10 cellular contexts compared by ENCODE assay signal in the genomic region with DNA sequence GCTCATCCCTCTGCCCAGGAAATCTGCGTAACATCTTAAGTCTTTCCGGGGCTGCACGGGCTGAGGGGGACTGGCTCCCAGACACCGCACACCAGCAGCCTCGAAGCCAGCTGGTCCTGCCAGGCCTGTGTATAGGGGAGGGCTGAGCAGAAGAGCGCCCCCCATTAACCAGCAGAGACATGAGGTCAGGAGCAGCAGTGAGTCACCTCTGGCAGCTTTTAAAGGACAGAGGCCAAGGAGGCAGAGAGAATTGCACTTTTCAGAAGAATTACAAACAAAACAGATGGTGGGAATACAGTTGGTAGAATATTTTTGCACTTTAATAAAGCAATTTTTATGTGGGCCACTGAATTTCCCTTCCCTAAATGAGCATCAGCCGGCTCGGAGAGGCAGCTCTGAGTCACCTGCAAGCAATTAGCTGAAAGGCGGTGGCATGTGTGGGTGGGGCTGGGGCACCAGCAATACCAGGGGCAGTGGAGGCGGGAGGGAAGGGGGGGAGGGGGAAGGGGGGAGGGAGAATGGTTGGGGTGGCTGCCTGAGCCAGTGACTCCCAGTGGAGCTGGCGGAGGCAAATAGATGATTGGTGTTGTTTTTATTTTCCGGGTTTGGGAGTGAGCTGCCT. TPM values are rescaled to one million over a fixed set of nuclear protein-coding genes. Genes with fewer than 3 reads are reported as not detected.
DNase-seq lines count a peak whose midpoint lies in the region; ATAC-seq and TF ChIP-seq lines count a peak whose summit lies in the region.
"Had no signal": no experiment of that assay in that cellular context is flagged by ENCODE, and none has a peak within 500 bp of the region (broad histone marks: within the 10 kb centered on the region; RNA-seq: fewer than 3 reads in every experiment).

No MANE protein-coding gene starts in this region.

- H4K20me1 ChIP-seq in fibroblast of lung (ENCODE audit: control insufficient read depth, extremely low read depth, insufficient read depth, low read length) (no peaks in the 10 kb centered on the region), MM.1S (ENCODE audit: insufficient read depth, low read length) (no peaks in the 10 kb centered on the region)

- H3K4me3 ChIP-seq in fibroblast of lung (replicated peaks in 1 of 4; ENCODE audit: control extremely low read depth in 1 of 4, insufficient read depth in 1 of 4, low read depth in 3 of 4, low read length in 4 of 4): no peak overlapping the region
- H3K4me3 ChIP-seq in transverse colon: no peak overlapping the region
- no peak overlapping the region for H3K4me3 ChIP-seq in MM.1S (ENCODE audit: low read length)
- no peak overlapping the region for H3K4me3 ChIP-seq in heart right ventricle
- H3K4me3 ChIP-seq: dorsolateral prefrontal cortex had no signal

- H3K36me3 ChIP-seq in fibroblast of lung (ENCODE audit: control insufficient read depth, insufficient read depth, low read length) (no peaks in the 10 kb centered on the region), transverse colon (no peaks in the 10 kb centered on the region), MM.1S (replicated peaks; ENCODE audit: insufficient read depth, low read length) (no peaks in the 10 kb centered on the region), heart right ventricle (no peaks in the 10 kb centered on the region)

- H3K27ac ChIP-seq in fibroblast of lung (ENCODE audit: insufficient read depth, low read length) (no peak overlapping the region), transverse colon (no peak overlapping the region), MM.1S (ENCODE audit: low read length) (no peak overlapping the region), heart right ventricle (no peak overlapping the region)
- H3K27ac ChIP-seq: dorsolateral prefrontal cortex had no signal

- no peaks in the 10 kb centered on the region for H3K36me3 Mint-ChIP-seq in activated naive CD4-positive, alpha-beta T cell treated with anti-CD3 and anti-CD28 coated beads, Interleukin-2, amount 50 U/mL, for 72 hours

- ATAC-seq in activated naive CD4-positive, alpha-beta T cell treated with anti-CD3 and anti-CD28 coated beads, Interleukin-2, amount 50 U/mL, for 72 hours: no peak
- ATAC-seq in heart right ventricle: no peak

- TF ChIP-seq POLR2A in transverse colon (IDR thresholded peaks at IDR 0.05): no peak

- no peak overlapping the region for H3K27ac Mint-ChIP-seq in activated naive CD4-positive, alpha-beta T cell treated with anti-CD3 and anti-CD28 coated beads, Interleukin-2, amount 50 U/mL, for 72 hours

- H3F3A ChIP-seq in MM.1S (ENCODE audit: insufficient read depth, low read length): no peaks in the 10 kb centered on the region

- H3K9ac ChIP-seq in fibroblast of lung (ENCODE audit: insufficient read depth, low read length) (no peak overlapping the region), MM.1S (ENCODE audit: low read length) (no peak overlapping the region)

- no peaks in the 10 kb centered on the region for H3K9me3 Mint-ChIP-seq in activated naive CD4-positive, alpha-beta T cell treated with anti-CD3 and anti-CD28 coated beads, Interleukin-2, amount 50 U/mL, for 72 hours

- H2AFZ ChIP-seq in fibroblast of lung (ENCODE audit: low read length) (no peak overlapping the region), MM.1S (ENCODE audit: low read length) (no peak overlapping the region)

- intact Hi-C loops in transverse colon (cut with DNase I; ENCODE audit: low total_unique reads) (no loop called here), heart right ventricle (cut with DNase I) (no loop called here)

- no peak for TF ChIP-seq EP300 in transverse colon (IDR thresholded peaks at IDR 0.05; ENCODE audit: low read depth)

- in situ Hi-C loops in transverse colon (cut with MboI; ENCODE audit: low pct_ligation_motif_present in 1 of 4, low pct_unique_long_range_greater_than_20kb in 1 of 4, low sequenced_read_pairs in 3 of 4): no loop called here

- H3K9me2 ChIP-seq in MM.1S (replicated peaks; ENCODE audit: insufficient read depth, low read length): no peaks in the 10 kb centered on the region

- H3K9me3 ChIP-seq in fibroblast of lung (ENCODE audit: control insufficient read depth, insufficient read depth, low read depth, low read length): no peaks in the 10 kb centered on the region
- no peaks in the 10 kb centered on the region for H3K9me3 ChIP-seq in transverse colon
- H3K9me3 ChIP-seq in MM.1S (replicated peaks; ENCODE audit: insufficient read depth, low read length): no peaks in the 10 kb centered on the region
- H3K9me3 ChIP-seq in heart right ventricle: no peaks in the 10 kb centered on the region

- H3K27me3 ChIP-seq in fibroblast of lung (ENCODE audit: control insufficient read depth, insufficient read depth, low read length): no peaks in the 10 kb centered on the region
- no peaks in the 10 kb centered on the region for H3K27me3 ChIP-seq in transverse colon
- H3K27me3 ChIP-seq in MM.1S (replicated peaks; ENCODE audit: insufficient read depth, low read length): peaks cover 41% of the 10 kb centered on the region
- H3K27me3 ChIP-seq in heart right ventricle: peaks cover 0 to 7% (median 0%) of the 10 kb centered on the region in 7 donors
- H3K27me3 ChIP-seq: dorsolateral prefrontal cortex had no signal

- H3K4me2 ChIP-seq in fibroblast of lung (ENCODE audit: extremely low read depth, insufficient read depth, low read length) (no peak overlapping the region), MM.1S (ENCODE audit: low read depth, low read length) (no peak overlapping the region)

- H3K4me1 ChIP-seq in fibroblast of lung (ENCODE audit: control insufficient read depth, extremely low read depth, insufficient read depth, low read length) (peaks cover 4% of the 10 kb centered on the region), transverse colon (no peaks in the 10 kb centered on the region), MM.1S (ENCODE audit: low read length) (no peaks in the 10 kb centered on the region), heart right ventricle (no peaks in the 10 kb centered on the region)

- TF ChIP-seq CTCF in fibroblast of lung (conservative IDR thresholded peaks at IDR 0.05 in 1 of 2, IDR thresholded peaks at IDR 0.05 in 1 of 2; ENCODE audit: low read depth in 1 of 2, low read length in 2 of 2): no peak
- TF ChIP-seq CTCF in transverse colon (IDR thresholded peaks at IDR 0.05): no peak
- TF ChIP-seq CTCF in MM.1S (IDR thresholded peaks at IDR 0.05; ENCODE audit: low read length): no peak
- no peak for TF ChIP-seq CTCF in heart right ventricle (IDR thresholded peaks at IDR 0.05)

- peak; percentile 20 for DNase-seq in activated naive CD4-positive, alpha-beta T cell treated with Interleukin-2 at 50 U/mL for 16 hours
- DNase-seq in activated naive CD4-positive, alpha-beta T cell treated with anti-CD3 and anti-CD28 coated beads, Interleukin-2, amount 50 U/mL, for 72 hours (ENCODE audit: low spot score in 2 of 2): no peak
- DNase-seq in NOMO-1 treated with DMSO at 0.1 percent for 48 hours (lab: John Stamatoyannopoulos, UW; ENCODE audit: unreplicated experiment) (peak; percentile 43), fibroblast of lung (ENCODE audit: low read depth in 2 of 2) (peak; percentile 37 to 71), transverse colon (peak; percentile 19), MM.1S (no peak), heart right ventricle (no peak)
- DNase-seq in activated CD8-positive, alpha-beta memory T cell treated with anti-CD3 and anti-CD28 coated beads, Interleukin-2, amount 50 U/mL, for 4 hours: no peak
- DNase-seq: DMS79 had no signal

- 43% methylated on average over 11 of the region's 12 CpGs; no CpG with 5 or more reads in 1 of the 2 donors for WGBS in transverse colon (ENCODE audit: low coverage in 1 of 2), 2 donors
- 68 to 72% methylated on average over 12 of the region's 12 CpGs for WGBS in heart right ventricle, 2 donors

- H3K79me2 ChIP-seq in fibroblast of lung (ENCODE audit: control insufficient read depth, insufficient read depth, low read length) (no peaks in the 10 kb centered on the region), MM.1S (ENCODE audit: low read length) (no peaks in the 10 kb centered on the region)

RNA-seq across cellular contexts. Expression of gene GOLGA7B, which starts 39.1 kb away (rescaled TPM):
- total RNA-seq in activated naive CD4-positive, alpha-beta T cell treated with anti-CD3 and anti-CD28 coated beads, Interleukin-2, amount 50 U/mL, for 72 hours: under 1 TPM; 0.41 to 0.88 TPM
- total RNA-seq in fibroblast of lung: under 0.01 TPM in 1 of 2 replicates, not detected in the other
- not detected in 2 replicates for polyA plus RNA-seq in fibroblast of lung
- polyA plus RNA-seq in fibroblast of lung (2012): not detected in 2 replicates
- not detected in 2 replicates for polyA minus RNA-seq in fibroblast of lung (ENCODE audit: low replicate concordance)
- total RNA-seq in transverse colon: under 1 TPM in 2 of 4 donors, not detected in 2; 0.14 to 0.16 TPM
- total RNA-seq in heart right ventricle: 1 to 10 TPM in 1 of 10 donors, under 1 TPM in 9; 0.05 to 1.0 (median 0.24) TPM
- polyA plus RNA-seq in heart right ventricle: under 1 TPM; 0.09 to 0.59 TPM

Comparison
In these comparisons a context has a peak if more than half of its experiments do, and no peak if none do; other contexts are left out.
1. DNase-seq: peak in activated naive CD4-positive, alpha-beta T cell treated with Interleukin-2 at 50 U/mL for 16 hours (single experiment), NOMO-1 treated with DMSO at 0.1 percent for 48 hours (single experiment), fibroblast of lung (2 of 2) and transverse colon (single experiment); none in activated naive CD4-positive, alpha-beta T cell treated with anti-CD3 and anti-CD28 coated beads, Interleukin-2, amount 50 U/mL, for 72 hours (0 of 2), MM.1S (single experiment), activated CD8-positive, alpha-beta memory T cell treated with anti-CD3 and anti-CD28 coated beads, Interleukin-2, amount 50 U/mL, for 4 hours (single experiment) and heart right ventricle (0 of 2).